Comparison of ENCODE assay signal across 8 cellular contexts in the genomic region with DNA sequence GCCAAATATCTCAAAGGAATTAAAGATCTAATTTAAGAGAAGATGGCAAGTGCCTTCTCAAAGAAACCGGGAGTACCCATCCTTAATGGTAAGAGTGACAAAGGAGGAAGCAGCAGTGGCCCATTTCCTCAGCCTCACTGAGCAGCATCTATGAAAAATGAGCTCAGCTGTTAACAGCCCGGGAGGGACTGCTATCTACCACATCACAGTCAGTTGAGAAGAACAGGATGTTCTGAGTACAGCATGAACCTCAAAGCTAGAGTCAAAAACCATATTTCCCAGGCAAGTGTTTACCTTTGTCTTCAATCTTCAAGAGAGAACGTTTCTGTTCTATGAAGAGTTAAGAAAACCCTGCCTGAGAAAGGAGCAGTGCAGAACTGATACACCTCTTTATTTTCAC.
DNase-seq lines count a peak whose midpoint lies in the region; ATAC-seq, FAIRE-seq and TF ChIP-seq lines count a peak whose summit lies in the region.

No MANE protein-coding gene starts in this region.

- intact Hi-C loops in uterus (cut with DNase I; ENCODE audit: low total_unique reads): no loop called here

- DNase-seq in EH (ENCODE audit: low read depth): peak; percentile 35
- DNase-seq in NAMALWA (ENCODE audit: low spot score): peak; percentile 33
- DNase-seq in astrocyte (ENCODE audit: low read depth): peak; percentile 16
- DNase-seq in uterus: peak; percentile 37 to 80
- DNase-seq in NCI-H146 (lab: John Stamatoyannopoulos, UW): no peak
- DNase-seq in dedifferentiated amniotic fluid mesenchymal stem cell (ENCODE audit: extremely low spot score): no peak

- H3K79me2 ChIP-seq in astrocyte (ENCODE audit: insufficient read depth, low read length): no peaks in the 10 kb centered on the region

- ATAC-seq in GM21526 (IDR thresholded peaks at IDR 0.05; ENCODE audit: low FRiP score, unreplicated experiment): peak; percentile 46

- no peak for FAIRE-seq in astrocyte (lab: Jason Lieb, UNC)

- H3K4me1 Mint-ChIP-seq in astrocyte (ENCODE audit: low read depth, unreplicated experiment): peaks cover 10% of the 10 kb centered on the region

- H3K27ac Mint-ChIP-seq in astrocyte (ENCODE audit: unreplicated experiment): no peak overlapping the region

- TF ChIP-seq CTCF in astrocyte (IDR thresholded peaks at IDR 0.05; ENCODE audit: insufficient read depth, low read depth, low read length): no peak
- no peak for TF ChIP-seq CTCF in uterus (IDR thresholded peaks at IDR 0.05)

- no peaks in the 10 kb centered on the region for H3K27me3 Mint-ChIP-seq in astrocyte (ENCODE audit: low read depth, unreplicated experiment)

- no peak overlapping the region for H3K27ac ChIP-seq in astrocyte (ENCODE audit: low read depth, low read length)
- peak overlapping the region; percentile 48 to 61 for H3K27ac ChIP-seq in mucosa of rectum (ENCODE audit: low read depth in 2 of 2, low read length in 2 of 2)
- peak overlapping the region; percentile 85 to 94 for H3K27ac ChIP-seq in uterus

- peak in 1 of 2 donors; percentile 45 for TF ChIP-seq POLR2A in uterus (IDR thresholded peaks at IDR 0.05)

- H3K9me3 ChIP-seq in astrocyte (ENCODE audit: insufficient read depth, low read depth, low read length): no peaks in the 10 kb centered on the region
- no peaks in the 10 kb centered on the region for H3K9me3 ChIP-seq in mucosa of rectum (ENCODE audit: control insufficient read depth in 2 of 2, low read length in 2 of 2)
- H3K9me3 ChIP-seq in uterus: no peaks in the 10 kb centered on the region

- H3K9ac ChIP-seq in astrocyte (ENCODE audit: low read length): no peak overlapping the region
- H3K9ac ChIP-seq in mucosa of rectum (ENCODE audit: low read depth in 1 of 2, low read length in 2 of 2): peak overlapping the region in 1 of 2 donors; percentile 16

- no peak overlapping the region for H3K4me3 ChIP-seq in astrocyte (ENCODE audit: insufficient read depth, low read depth, low read length)
- no peak overlapping the region for H3K4me3 ChIP-seq in mucosa of rectum (ENCODE audit: low read length in 2 of 2)
- no peak overlapping the region for H3K4me3 ChIP-seq in uterus

- no peak overlapping the region for H3K4me2 ChIP-seq in astrocyte (ENCODE audit: low read length)

- H3K36me3 ChIP-seq in astrocyte (ENCODE audit: insufficient read depth, low read length) (no peaks in the 10 kb centered on the region), mucosa of rectum (ENCODE audit: control insufficient read depth in 2 of 2, insufficient read depth in 2 of 2, low read length in 2 of 2) (no peaks in the 10 kb centered on the region), uterus (no peaks in the 10 kb centered on the region)

- H3K36me3 Mint-ChIP-seq in astrocyte (ENCODE audit: low read depth, unreplicated experiment): no peaks in the 10 kb centered on the region

- no peak overlapping the region for H3K4me3 Mint-ChIP-seq in astrocyte (ENCODE audit: unreplicated experiment)

- H2AFZ ChIP-seq in astrocyte (ENCODE audit: low read depth, low read length): no peak overlapping the region

- H3K27me3 ChIP-seq in astrocyte (ENCODE audit: insufficient read depth, low read length) (no peaks in the 10 kb centered on the region), mucosa of rectum (ENCODE audit: control insufficient read depth in 2 of 2, insufficient read depth in 2 of 2, low read length in 2 of 2) (no peaks in the 10 kb centered on the region), uterus (no peaks in the 10 kb centered on the region)

- peaks cover 7% of the 10 kb centered on the region for H3K9me3 Mint-ChIP-seq in astrocyte (ENCODE audit: unreplicated experiment)

- no peaks in the 10 kb centered on the region for H4K20me1 ChIP-seq in astrocyte (ENCODE audit: insufficient read depth, low read length)

- H3K4me1 ChIP-seq in astrocyte (ENCODE audit: insufficient read depth, low read length) (peaks cover 13% of the 10 kb centered on the region), mucosa of rectum (ENCODE audit: control insufficient read depth in 2 of 2, insufficient read depth in 2 of 2, low read length in 2 of 2) (peaks cover 0 to 8% of the 10 kb centered on the region in 2 donors), uterus (peaks cover 0 to 8% of the 10 kb centered on the region in 2 donors)

Comparison
In these comparisons a context has a peak if more than half of its experiments do, and no peak if none do; other contexts are left out.
1. DNase-seq: peak in EH (single experiment), NAMALWA (single experiment), astrocyte (single experiment) and uterus (2 of 2); none in NCI-H146 (single experiment) and dedifferentiated amniotic fluid mesenchymal stem cell (single experiment).